21 cellular contexts compared by ENCODE assay signal in genomic region chrX:102624105-102624504, GRCh38. TPM values are rescaled to one million over a fixed set of nuclear protein-coding genes. Genes with fewer than 3 reads are reported as not detected.
DNase-seq lines count a peak whose midpoint lies in the region; ATAC-seq and TF ChIP-seq lines count a peak whose summit lies in the region.
"Had no signal": no experiment of that assay in that cellular context is flagged by ENCODE, and none has a peak within 500 bp of the region (broad histone marks: within the 10 kb centered on the region; RNA-seq: fewer than 3 reads in every experiment).

No MANE protein-coding gene starts in this region.

- no peak for TF ChIP-seq CTCF in CD8-positive, alpha-beta T cell (IDR thresholded peaks at IDR 0.05)
- TF ChIP-seq CTCF in fibroblast of the aortic adventitia (IDR thresholded peaks at IDR 0.05; ENCODE audit: insufficient read depth, low read length) (no peak), osteoblast (IDR thresholded peaks at IDR 0.05; ENCODE audit: extremely low read depth, low read depth, low read length) (no peak), CD14-positive monocyte (IDR thresholded peaks at IDR 0.05) (no peak), GM10248 (IDR thresholded peaks at IDR 0.05; ENCODE audit: control extremely low read depth, extremely low read depth, low read depth, missing control alignments) (no peak)

- H3K4me2 ChIP-seq in osteoblast (ENCODE audit: insufficient read depth, low read length): peak overlapping the region; percentile 9

- H3K27ac ChIP-seq in CD8-positive, alpha-beta T cell (ENCODE audit: low read depth, low read length): no peak overlapping the region
- no peak overlapping the region for H3K27ac ChIP-seq in osteoblast (ENCODE audit: low read depth, low read length)
- H3K27ac ChIP-seq: epithelial cell of prostate, HL-60, SK-N-MC, uterus, VCaP had no signal

- peaks cover 39% of the 10 kb centered on the region for H3K36me3 Mint-ChIP-seq in CD8-positive, alpha-beta T cell
- H3K36me3 Mint-ChIP-seq in CD14-positive monocyte: peaks cover 7 to 11% of the 10 kb centered on the region in 2 donors

- H3K4me1 Mint-ChIP-seq in CD8-positive, alpha-beta T cell (ENCODE audit: low read depth): peaks cover 28% of the 10 kb centered on the region
- H3K4me1 Mint-ChIP-seq in CD14-positive monocyte: no peaks in the 10 kb centered on the region

- no peaks in the 10 kb centered on the region for H3K9me3 ChIP-seq in CD8-positive, alpha-beta T cell (ENCODE audit: low read length)
- peaks cover 2% of the 10 kb centered on the region for H3K9me3 ChIP-seq in osteoblast (ENCODE audit: low read depth, low read length)
- H3K9me3 ChIP-seq: uterus had no signal

- H3K4me3 Mint-ChIP-seq in CD8-positive, alpha-beta T cell: peak overlapping the region; percentile 2
- H3K4me3 Mint-ChIP-seq in CD14-positive monocyte: no peak overlapping the region
- H3K4me3 Mint-ChIP-seq: activated CD4-positive, alpha-beta T cell treated with anti-CD3 and anti-CD28 coated beads, Interleukin-2, amount 10 ng/mL, durations not matched to agents 7 days and 5 days; CD4-positive, alpha-beta T cell had no signal

- no peak overlapping the region for H3K27ac Mint-ChIP-seq in CD8-positive, alpha-beta T cell
- peak overlapping the region in 1 of 7 donors; percentile 42 for H3K27ac Mint-ChIP-seq in CD14-positive monocyte
- H3K27ac Mint-ChIP-seq: activated CD4-positive, alpha-beta T cell treated with anti-CD3 and anti-CD28 coated beads, Interleukin-2, amount 10 ng/mL, durations not matched to agents 7 days and 5 days; CD4-positive, alpha-beta T cell had no signal

- no peak overlapping the region for H3K4me3 ChIP-seq in CD8-positive, alpha-beta T cell (ENCODE audit: low read depth, low read length)
- H3K4me3 ChIP-seq in fibroblast of the aortic adventitia (ENCODE audit: low read depth, low read length) (no peak overlapping the region), osteoblast (ENCODE audit: insufficient read depth, low read length) (no peak overlapping the region)
- H3K4me3 ChIP-seq: SK-N-MC, uterus had no signal

- no peaks in the 10 kb centered on the region for H3K36me3 ChIP-seq in CD8-positive, alpha-beta T cell (ENCODE audit: insufficient read depth, low read length)
- no peaks in the 10 kb centered on the region for H3K36me3 ChIP-seq in osteoblast (ENCODE audit: insufficient read depth, low read length)
- H3K36me3 ChIP-seq: uterus had no signal

- CTCF ChIA-PET in CD8-positive, alpha-beta T cell (lab: Charles Lee): no interaction called here
- CTCF ChIA-PET in GM10248 (lab: Yijun Ruan, JAX): no interaction called here

- H3K79me2 ChIP-seq in osteoblast (ENCODE audit: insufficient read depth, low read length): peaks cover 14% of the 10 kb centered on the region

- no peak for DNase-seq in CD8-positive, alpha-beta T cell
- DNase-seq in MV-4-11 (lab: John Stamatoyannopoulos, UW) (peak; percentile 65), fibroblast of the aortic adventitia (ENCODE audit: low read depth) (peak; percentile 18), osteoblast (ENCODE audit: insufficient read length, low spot score, missing footprints) (peak; percentile 19), CD14-positive monocyte (ENCODE audit: low spot score) (no peak), GM10248 (ENCODE audit: extremely low spot score) (no peak), iPS-NIHi11 (ENCODE audit: low spot score) (no peak)
- DNase-seq: activated CD4-positive, alpha-beta T cell treated with anti-CD3 and anti-CD28 coated beads, Interleukin-2, amount 10 ng/mL, durations not matched to agents 7 days and 5 days; CD4-positive, alpha-beta T cell; DMS 273 treated with DMSO at 0.1 percent for 48 hours; foreskin melanocyte; GOT3; NCI-H1417 treated with DMSO at 0.1 percent for 48 hours; NCI-H510A; uterus had no signal

- H3K9me3 Mint-ChIP-seq in CD8-positive, alpha-beta T cell: no peaks in the 10 kb centered on the region
- peaks cover 9 to 30% (median 19%) of the 10 kb centered on the region in 7 donors for H3K9me3 Mint-ChIP-seq in CD14-positive monocyte
- H3K9me3 Mint-ChIP-seq: CD4-positive, alpha-beta T cell had no signal

- H3K27me3 Mint-ChIP-seq in CD8-positive, alpha-beta T cell (ENCODE audit: low read depth): no peaks in the 10 kb centered on the region
- no peaks in the 10 kb centered on the region for H3K27me3 Mint-ChIP-seq in CD14-positive monocyte (ENCODE audit: low read depth in 3 of 3)
- H3K27me3 Mint-ChIP-seq: activated CD4-positive, alpha-beta T cell treated with anti-CD3 and anti-CD28 coated beads, Interleukin-2, amount 10 ng/mL, durations not matched to agents 7 days and 5 days; CD4-positive, alpha-beta T cell had no signal

- ATAC-seq in CD8-positive, alpha-beta T cell: no peak
- ATAC-seq: HepG2, sciatic nerve had no signal

- no peaks in the 10 kb centered on the region for H3K4me1 ChIP-seq in CD8-positive, alpha-beta T cell (ENCODE audit: insufficient read depth, low read length)
- peaks cover 9% of the 10 kb centered on the region for H3K4me1 ChIP-seq in osteoblast (ENCODE audit: insufficient read depth, low read length)
- H3K4me1 ChIP-seq: uterus had no signal

- POLR2A ChIA-PET in CD8-positive, alpha-beta T cell (lab: Charles Lee): no interaction called here
- POLR2A ChIA-PET in GM10248 (lab: Yijun Ruan, JAX): no interaction called here

- intact Hi-C loops in CD8-positive, alpha-beta T cell (cut with DNase I, micrococcal nuclease): no loop called here
- intact Hi-C loops in CD14-positive monocyte (cut with micrococcal nuclease): no loop called here

- H2AFZ ChIP-seq in osteoblast (ENCODE audit: low read length): no peak overlapping the region

- H4K20me1 ChIP-seq in osteoblast (ENCODE audit: insufficient read depth, low read length): peaks cover 8% of the 10 kb centered on the region

- no peaks in the 10 kb centered on the region for H3K27me3 ChIP-seq in CD8-positive, alpha-beta T cell (ENCODE audit: insufficient read depth, low read length)
- H3K27me3 ChIP-seq in osteoblast (ENCODE audit: insufficient read depth, low read length): no peaks in the 10 kb centered on the region
- H3K27me3 ChIP-seq: uterus had no signal

RNA-seq across cellular contexts. Expression of gene ARMCX5, which starts 24.8 kb away (rescaled TPM):
- 10 to 100 TPM; 13.3 to 14.7 TPM for total RNA-seq in CD8-positive, alpha-beta T cell
- total RNA-seq in fibroblast of the aortic adventitia (ENCODE audit: low replicate concordance) (13.7 and 22.0 TPM in 2 replicates), osteoblast (19.7 and 21.7 TPM in 2 replicates)
- polyA plus RNA-seq in CD14-positive monocyte: 1 to 10 TPM; 5.2 to 5.4 TPM

RNA-seq across cellular contexts. Expression of gene GPRASP1, which starts 27.2 kb away (rescaled TPM):
- 10 to 100 TPM; 65.4 to 67.3 TPM for total RNA-seq in CD8-positive, alpha-beta T cell
- total RNA-seq in fibroblast of the aortic adventitia (ENCODE audit: low replicate concordance) (2.5 and 11.5 TPM in 2 replicates), osteoblast (2.9 and 3.5 TPM in 2 replicates)
- under 1 TPM in 1 of 2 donors, not detected in 1; 0.03 TPM for polyA plus RNA-seq in CD14-positive monocyte

Comparison
In these comparisons a context has a peak if more than half of its experiments do, and no peak if none do; other contexts are left out.
1. DNase-seq: peak in MV-4-11 (single experiment), fibroblast of the aortic adventitia (single experiment) and osteoblast (single experiment); none in CD8-positive, alpha-beta T cell (0 of 7), CD14-positive monocyte (single experiment), GM10248 (single experiment) and iPS-NIHi11 (single experiment).